In the genomic region with DNA sequence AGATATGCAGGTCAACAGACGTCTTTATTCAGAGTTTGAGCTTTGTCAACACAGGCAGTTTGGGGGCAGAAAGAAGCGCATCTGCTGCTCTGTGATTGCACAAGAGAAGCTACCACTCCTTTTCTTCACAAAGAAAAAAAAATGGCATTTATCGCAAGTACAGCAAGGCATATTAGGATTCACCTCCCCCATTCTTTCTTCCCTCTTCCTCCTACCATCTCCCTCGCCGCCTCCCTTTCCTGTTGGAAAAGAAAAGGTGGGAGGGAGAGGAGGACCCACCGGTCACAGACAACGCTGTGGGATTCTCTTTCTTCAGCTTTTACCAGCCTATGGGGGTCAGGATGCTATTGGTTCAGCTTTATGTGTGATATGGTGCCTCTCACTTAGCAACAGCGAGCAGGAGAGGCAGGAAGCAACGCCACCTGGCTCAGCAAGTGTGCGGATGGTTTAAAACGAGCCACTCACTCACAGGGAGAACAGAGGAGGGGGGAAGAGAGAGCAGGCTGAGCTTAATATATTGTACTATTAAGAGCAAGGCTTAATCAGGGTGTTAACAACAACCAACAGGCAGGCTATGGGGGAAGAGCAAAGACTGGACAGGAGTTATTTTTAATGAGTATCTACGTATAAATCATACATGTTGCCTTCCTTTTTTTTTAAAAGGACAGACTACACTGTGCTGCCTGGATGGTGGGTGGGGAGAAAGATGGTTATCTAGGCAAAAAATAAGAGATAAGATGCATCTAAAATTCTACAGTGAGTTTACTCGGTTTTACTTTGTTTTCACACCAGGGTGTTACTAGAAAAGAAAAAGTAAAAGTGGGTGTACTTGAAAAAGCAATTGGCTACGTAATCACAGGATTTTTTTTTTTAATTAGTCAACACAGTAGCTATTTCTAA, we compare ENCODE assay signal across 1 cellular context.
A peak's percentile ranks its signal among the peaks of the same experiment; 100 is the strongest.
TF ChIP-seq lines count a peak whose summit lies in the region.

No MANE protein-coding gene starts in this region.

TF ChIP-seq in HEK293, 187 proteins besides CTCF, POLR2A, EP300 and RAD21 (continued from another document):
- TF ChIP-seq ZNF398 (tag by site-specific recombination; IDR thresholded peaks at IDR 0.05) (peak; percentile 12; the same call in 1 of the 2 replicates), TRIM28 (IDR thresholded peaks at IDR 0.05; ENCODE audit: borderline replicate concordance, low read length) (peak; percentile 56; the same call in 1 of the 2 replicates), PRDM1 (tag by site-specific recombination; IDR thresholded peaks at IDR 0.05) (peak; percentile 57), GLIS1 (tag by site-specific recombination; IDR thresholded peaks at IDR 0.05) (0 out of 2 replicates have a peak, but pooled peaks have one; percentile 13), ZFHX2 (tag by site-specific recombination; conservative IDR thresholded peaks at IDR 0.05) (peak; percentile 47; the same call in 1 of the 2 replicates), ZNF366 (tag by site-specific recombination; conservative IDR thresholded peaks at IDR 0.05) (peak; percentile 10; the same call in 1 of the 2 replicates), ZNF214 (tag by site-specific recombination; IDR thresholded peaks at IDR 0.05; ENCODE audit: borderline replicate concordance) (no peak), ZNF521 (tag by site-specific recombination; IDR thresholded peaks at IDR 0.05) (no peak), ZBTB17 (tag by site-specific recombination; IDR thresholded peaks at IDR 0.05) (peak; percentile 49; the same call in 1 of the 2 replicates), ZNF335 (tag by site-specific recombination; conservative IDR thresholded peaks at IDR 0.05) (peak; percentile 59), IKZF3 (tag by site-specific recombination; IDR thresholded peaks at IDR 0.05) (0 out of 2 replicates have a peak, but pooled peaks have one; percentile 35), ZFP69B (tag by site-specific recombination; IDR thresholded peaks at IDR 0.05) (peak; percentile 77)
- TF ChIP-seq, protein P1, sequence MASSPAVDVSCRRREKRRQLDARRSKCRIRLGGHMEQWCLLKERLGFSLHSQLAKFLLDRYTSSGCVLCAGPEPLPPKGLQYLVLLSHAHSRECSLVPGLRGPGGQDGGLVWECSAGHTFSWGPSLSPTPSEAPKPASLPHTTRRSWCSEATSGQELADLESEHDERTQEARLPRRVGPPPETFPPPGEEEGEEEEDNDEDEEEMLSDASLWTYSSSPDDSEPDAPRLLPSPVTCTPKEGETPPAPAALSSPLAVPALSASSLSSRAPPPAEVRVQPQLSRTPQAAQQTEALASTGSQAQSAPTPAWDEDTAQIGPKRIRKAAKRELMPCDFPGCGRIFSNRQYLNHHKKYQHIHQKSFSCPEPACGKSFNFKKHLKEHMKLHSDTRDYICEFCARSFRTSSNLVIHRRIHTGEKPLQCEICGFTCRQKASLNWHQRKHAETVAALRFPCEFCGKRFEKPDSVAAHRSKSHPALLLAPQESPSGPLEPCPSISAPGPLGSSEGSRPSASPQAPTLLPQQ (tag by site-specific recombination; IDR thresholded peaks at IDR 0.05), result peak; percentile 80
- TF ChIP-seq, protein P2, sequence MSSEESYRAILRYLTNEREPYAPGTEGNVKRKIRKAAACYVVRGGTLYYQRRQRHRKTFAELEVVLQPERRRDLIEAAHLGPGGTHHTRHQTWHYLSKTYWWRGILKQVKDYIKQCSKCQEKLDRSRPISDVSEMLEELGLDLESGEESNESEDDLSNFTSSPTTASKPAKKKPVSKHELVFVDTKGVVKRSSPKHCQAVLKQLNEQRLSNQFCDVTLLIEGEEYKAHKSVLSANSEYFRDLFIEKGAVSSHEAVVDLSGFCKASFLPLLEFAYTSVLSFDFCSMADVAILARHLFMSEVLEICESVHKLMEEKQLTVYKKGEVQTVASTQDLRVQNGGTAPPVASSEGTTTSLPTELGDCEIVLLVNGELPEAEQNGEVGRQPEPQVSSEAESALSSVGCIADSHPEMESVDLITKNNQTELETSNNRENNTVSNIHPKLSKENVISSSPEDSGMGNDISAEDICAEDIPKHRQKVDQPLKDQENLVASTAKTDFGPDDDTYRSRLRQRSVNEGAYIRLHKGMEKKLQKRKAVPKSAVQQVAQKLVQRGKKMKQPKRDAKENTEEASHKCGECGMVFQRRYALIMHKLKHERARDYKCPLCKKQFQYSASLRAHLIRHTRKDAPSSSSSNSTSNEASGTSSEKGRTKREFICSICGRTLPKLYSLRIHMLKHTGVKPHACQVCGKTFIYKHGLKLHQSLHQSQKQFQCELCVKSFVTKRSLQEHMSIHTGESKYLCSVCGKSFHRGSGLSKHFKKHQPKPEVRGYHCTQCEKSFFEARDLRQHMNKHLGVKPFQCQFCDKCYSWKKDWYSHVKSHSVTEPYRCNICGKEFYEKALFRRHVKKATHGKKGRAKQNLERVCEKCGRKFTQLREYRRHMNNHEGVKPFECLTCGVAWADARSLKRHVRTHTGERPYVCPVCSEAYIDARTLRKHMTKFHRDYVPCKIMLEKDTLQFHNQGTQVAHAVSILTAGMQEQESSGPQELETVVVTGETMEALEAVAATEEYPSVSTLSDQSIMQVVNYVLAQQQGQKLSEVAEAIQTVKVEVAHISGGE (tag by site-specific recombination; conservative IDR thresholded peaks at IDR 0.05; ENCODE audit: low read depth), result 0 out of 2 replicates have a peak, but pooled peaks have one; percentile 8
- TF ChIP-seq, protein P3, sequence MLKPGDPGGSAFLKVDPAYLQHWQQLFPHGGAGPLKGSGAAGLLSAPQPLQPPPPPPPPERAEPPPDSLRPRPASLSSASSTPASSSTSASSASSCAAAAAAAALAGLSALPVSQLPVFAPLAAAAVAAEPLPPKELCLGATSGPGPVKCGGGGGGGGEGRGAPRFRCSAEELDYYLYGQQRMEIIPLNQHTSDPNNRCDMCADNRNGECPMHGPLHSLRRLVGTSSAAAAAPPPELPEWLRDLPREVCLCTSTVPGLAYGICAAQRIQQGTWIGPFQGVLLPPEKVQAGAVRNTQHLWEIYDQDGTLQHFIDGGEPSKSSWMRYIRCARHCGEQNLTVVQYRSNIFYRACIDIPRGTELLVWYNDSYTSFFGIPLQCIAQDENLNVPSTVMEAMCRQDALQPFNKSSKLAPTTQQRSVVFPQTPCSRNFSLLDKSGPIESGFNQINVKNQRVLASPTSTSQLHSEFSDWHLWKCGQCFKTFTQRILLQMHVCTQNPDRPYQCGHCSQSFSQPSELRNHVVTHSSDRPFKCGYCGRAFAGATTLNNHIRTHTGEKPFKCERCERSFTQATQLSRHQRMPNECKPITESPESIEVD (tag by site-specific recombination; IDR thresholded peaks at IDR 0.05), result peak; percentile 58
- TF ChIP-seq, protein P4, sequence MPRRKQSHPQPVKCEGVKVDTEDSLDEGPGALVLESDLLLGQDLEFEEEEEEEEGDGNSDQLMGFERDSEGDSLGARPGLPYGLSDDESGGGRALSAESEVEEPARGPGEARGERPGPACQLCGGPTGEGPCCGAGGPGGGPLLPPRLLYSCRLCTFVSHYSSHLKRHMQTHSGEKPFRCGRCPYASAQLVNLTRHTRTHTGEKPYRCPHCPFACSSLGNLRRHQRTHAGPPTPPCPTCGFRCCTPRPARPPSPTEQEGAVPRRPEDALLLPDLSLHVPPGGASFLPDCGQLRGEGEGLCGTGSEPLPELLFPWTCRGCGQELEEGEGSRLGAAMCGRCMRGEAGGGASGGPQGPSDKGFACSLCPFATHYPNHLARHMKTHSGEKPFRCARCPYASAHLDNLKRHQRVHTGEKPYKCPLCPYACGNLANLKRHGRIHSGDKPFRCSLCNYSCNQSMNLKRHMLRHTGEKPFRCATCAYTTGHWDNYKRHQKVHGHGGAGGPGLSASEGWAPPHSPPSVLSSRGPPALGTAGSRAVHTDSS (tag by site-specific recombination; IDR thresholded peaks at IDR 0.05), result no peak
- TF ChIP-seq, protein P5, sequence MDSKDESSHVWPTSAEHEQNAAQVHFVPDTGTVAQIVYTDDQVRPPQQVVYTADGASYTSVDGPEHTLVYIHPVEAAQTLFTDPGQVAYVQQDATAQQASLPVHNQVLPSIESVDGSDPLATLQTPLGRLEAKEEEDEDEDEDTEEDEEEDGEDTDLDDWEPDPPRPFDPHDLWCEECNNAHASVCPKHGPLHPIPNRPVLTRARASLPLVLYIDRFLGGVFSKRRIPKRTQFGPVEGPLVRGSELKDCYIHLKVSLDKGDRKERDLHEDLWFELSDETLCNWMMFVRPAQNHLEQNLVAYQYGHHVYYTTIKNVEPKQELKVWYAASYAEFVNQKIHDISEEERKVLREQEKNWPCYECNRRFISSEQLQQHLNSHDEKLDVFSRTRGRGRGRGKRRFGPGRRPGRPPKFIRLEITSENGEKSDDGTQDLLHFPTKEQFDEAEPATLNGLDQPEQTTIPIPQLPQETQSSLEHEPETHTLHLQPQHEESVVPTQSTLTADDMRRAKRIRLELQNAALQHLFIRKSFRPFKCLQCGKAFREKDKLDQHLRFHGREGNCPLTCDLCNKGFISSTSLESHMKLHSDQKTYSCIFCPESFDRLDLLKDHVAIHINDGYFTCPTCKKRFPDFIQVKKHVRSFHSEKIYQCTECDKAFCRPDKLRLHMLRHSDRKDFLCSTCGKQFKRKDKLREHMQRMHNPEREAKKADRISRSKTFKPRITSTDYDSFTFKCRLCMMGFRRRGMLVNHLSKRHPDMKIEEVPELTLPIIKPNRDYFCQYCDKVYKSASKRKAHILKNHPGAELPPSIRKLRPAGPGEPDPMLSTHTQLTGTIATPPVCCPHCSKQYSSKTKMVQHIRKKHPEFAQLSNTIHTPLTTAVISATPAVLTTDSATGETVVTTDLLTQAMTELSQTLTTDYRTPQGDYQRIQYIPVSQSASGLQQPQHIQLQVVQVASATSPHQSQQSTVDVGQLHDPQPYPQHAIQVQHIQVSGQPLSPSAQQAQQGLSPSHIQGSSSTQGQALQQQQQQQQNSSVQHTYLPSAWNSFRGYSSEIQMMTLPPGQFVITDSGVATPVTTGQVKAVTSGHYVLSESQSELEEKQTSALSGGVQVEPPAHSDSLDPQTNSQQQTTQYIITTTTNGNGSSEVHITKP (tag by site-specific recombination; IDR thresholded peaks at IDR 0.05), result peak; percentile 81
